In the genomic region with DNA sequence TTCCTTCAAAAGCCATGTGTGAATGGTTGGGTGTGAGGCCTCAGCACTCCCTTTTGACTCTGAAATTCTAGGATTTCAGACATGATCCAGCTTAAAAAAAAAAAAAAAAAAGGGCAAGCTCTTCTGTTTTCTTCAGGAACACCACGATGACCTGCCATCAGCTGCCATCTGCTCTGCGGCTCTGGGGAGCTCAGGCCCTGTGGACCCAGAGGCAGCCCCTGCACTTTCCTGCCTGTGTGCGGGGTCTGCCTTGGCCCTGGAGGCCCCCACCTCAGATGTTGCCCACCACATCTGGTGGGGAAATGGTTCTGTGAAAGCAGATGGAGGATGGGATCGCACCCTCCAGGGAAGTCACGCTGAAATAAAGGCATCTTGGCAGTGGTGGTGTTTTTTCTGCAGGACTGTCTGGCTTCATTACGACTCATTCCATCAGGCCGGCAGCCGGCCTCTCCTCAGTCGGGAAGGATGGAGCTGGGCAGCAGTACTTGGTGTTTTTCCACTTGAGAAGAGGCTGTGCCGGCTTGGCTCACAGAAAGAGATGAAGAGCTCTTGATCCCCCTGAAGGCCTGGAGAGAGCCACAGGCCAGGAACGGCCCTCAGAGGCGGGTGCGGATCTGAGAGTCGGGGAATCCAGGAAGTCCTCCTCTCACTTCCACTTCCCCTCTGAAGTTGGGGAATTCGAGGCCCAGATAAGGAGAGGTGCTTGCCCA, we compare ENCODE assay signal across 9 cellular contexts.
DNase-seq lines count a peak whose midpoint lies in the region; ATAC-seq and TF ChIP-seq lines count a peak whose summit lies in the region.
"Had no signal": no experiment of that assay in that cellular context is flagged by ENCODE, and none has a peak within 500 bp of the region (broad histone marks: within the 10 kb centered on the region; RNA-seq: fewer than 3 reads in every experiment).

No MANE protein-coding gene starts in this region.

- 51 to 76% (median 52%) methylated on average over 15 of the region's 15 CpGs for WGBS in adipose tissue, 3 donors

- peak; percentile 74 for ATAC-seq in Right ventricle myocardium inferior
- ATAC-seq in activated CD8-positive, alpha-beta T cell treated with anti-CD3 and anti-CD28 coated beads, Interleukin-2, amount 10 ng/mL, durations not matched to agents 7 days and 5 days = no peak
- ATAC-seq in GM18498 (IDR thresholded peaks at IDR 0.05; ENCODE audit: unreplicated experiment) = no peak

- H3K27me3 Mint-ChIP-seq in activated CD8-positive, alpha-beta T cell treated with anti-CD3 and anti-CD28 coated beads, Interleukin-2, amount 10 ng/mL, durations not matched to agents 7 days and 5 days (ENCODE audit: low read depth) = no peaks in the 10 kb centered on the region

- H3K27ac Mint-ChIP-seq in activated CD8-positive, alpha-beta T cell treated with anti-CD3 and anti-CD28 coated beads, Interleukin-2, amount 10 ng/mL, durations not matched to agents 7 days and 5 days = no peak overlapping the region

- H3K9me3 Mint-ChIP-seq in activated CD8-positive, alpha-beta T cell treated with anti-CD3 and anti-CD28 coated beads, Interleukin-2, amount 10 ng/mL, durations not matched to agents 7 days and 5 days (ENCODE audit: insufficient read depth) = no peaks in the 10 kb centered on the region

- no peak overlapping the region for H3K4me3 Mint-ChIP-seq in activated CD8-positive, alpha-beta T cell treated with anti-CD3 and anti-CD28 coated beads, Interleukin-2, amount 10 ng/mL, durations not matched to agents 7 days and 5 days

- CTCF ChIA-PET in activated CD8-positive, alpha-beta T cell treated with anti-CD3 and anti-CD28 coated beads, Interleukin-2, amount 10 ng/mL, durations not matched to agents 7 days and 5 days (lab: Charles Lee) = no interaction called here

- no peaks in the 10 kb centered on the region for H3K4me1 Mint-ChIP-seq in activated CD8-positive, alpha-beta T cell treated with anti-CD3 and anti-CD28 coated beads, Interleukin-2, amount 10 ng/mL, durations not matched to agents 7 days and 5 days (ENCODE audit: low read depth)

- no peaks in the 10 kb centered on the region for H3K36me3 Mint-ChIP-seq in activated CD8-positive, alpha-beta T cell treated with anti-CD3 and anti-CD28 coated beads, Interleukin-2, amount 10 ng/mL, durations not matched to agents 7 days and 5 days (ENCODE audit: low read depth)

- POLR2A ChIA-PET in activated CD8-positive, alpha-beta T cell treated with anti-CD3 and anti-CD28 coated beads, Interleukin-2, amount 10 ng/mL, durations not matched to agents 7 days and 5 days (lab: Charles Lee) = no interaction called here

- TF ChIP-seq CTCF in GM13977 (IDR thresholded peaks at IDR 0.05; ENCODE audit: extremely low read depth, insufficient read depth, missing control alignments) = no peak

- in situ Hi-C loops in GM13977 (cut with MboI; ENCODE audit: low pct_unique_long_range_greater_than_20kb, low sequenced_read_pairs, unreplicated experiment) = no loop called here

- DNase-seq in DMS79 treated with DMSO at 0.1 percent for 48 hours (lab: John Stamatoyannopoulos, UW) (peak; percentile 65), Right ventricle myocardium inferior (ENCODE audit: missing footprints) (peak; percentile 77), renal cortical epithelial cell (ENCODE audit: low read depth) (peak; percentile 17), iPS-NIHi11 (ENCODE audit: low spot score) (no peak), GM13977 (ENCODE audit: low spot score) (no peak)
- DNase-seq in activated CD8-positive, alpha-beta T cell treated with anti-CD3 and anti-CD28 coated beads, Interleukin-2, amount 10 ng/mL, durations not matched to agents 7 days and 5 days = no peak
- DNase-seq: activated CD4-positive, CD25-positive, alpha-beta regulatory T cell treated with anti-CD3 and anti-CD28 coated beads, Interleukin-2, amount 50 U/mL, for 72 hours had no signal

- intact Hi-C loops in Right ventricle myocardium inferior (cut with DNase I) = no loop called here

- peak overlapping the region; percentile 12 for H3K27ac ChIP-seq in adipose tissue (ENCODE audit: low read depth, low read length)

Comparison
In these comparisons a context has a peak if more than half of its experiments do, and no peak if none do; other contexts are left out.
1. DNase-seq: peak in DMS79 treated with DMSO at 0.1 percent for 48 hours (single experiment), Right ventricle myocardium inferior (single experiment) and renal cortical epithelial cell (single experiment); none in activated CD8-positive, alpha-beta T cell treated with anti-CD3 and anti-CD28 coated beads, Interleukin-2, amount 10 ng/mL, durations not matched to agents 7 days and 5 days (single experiment), iPS-NIHi11 (single experiment) and GM13977 (single experiment).